ENCODE assay signal across 17 cellular contexts in the genomic region with DNA sequence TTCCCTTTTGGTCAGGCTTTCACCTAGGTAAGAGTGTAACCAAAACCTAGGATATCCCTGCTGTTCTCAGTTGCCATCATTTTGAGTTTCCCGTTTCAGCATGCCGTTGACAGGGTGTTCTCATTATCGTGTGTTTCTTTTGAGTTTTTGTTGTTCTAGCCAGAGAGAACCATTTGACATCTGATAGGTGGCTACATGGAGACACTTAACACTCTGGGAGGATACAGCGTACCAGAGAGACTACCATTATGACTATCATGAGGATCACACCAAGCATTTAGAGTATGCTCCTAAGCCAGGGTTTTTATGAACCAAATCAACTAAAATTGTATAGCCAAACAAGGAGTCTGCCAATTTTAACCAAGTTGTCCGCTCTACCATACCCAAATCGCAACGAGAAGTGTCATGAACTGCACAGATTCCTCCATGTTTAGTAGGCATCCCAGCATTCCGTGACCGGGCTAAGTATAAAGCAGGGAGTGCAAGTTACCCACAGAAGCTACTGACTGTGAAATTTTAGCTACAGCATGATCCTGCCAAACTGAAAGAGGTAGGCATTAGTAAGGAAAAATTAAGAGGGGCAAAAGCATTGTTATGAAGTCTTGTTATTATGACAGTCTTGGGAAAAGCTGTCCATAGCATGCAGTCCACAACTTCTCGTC. TPM values are rescaled to one million over a fixed set of nuclear protein-coding genes. Genes with fewer than 3 reads are reported as not detected.
DNase-seq lines count a peak whose midpoint lies in the region; ATAC-seq and TF ChIP-seq lines count a peak whose summit lies in the region.
"Had no signal": no experiment of that assay in that cellular context is flagged by ENCODE, and none has a peak within 500 bp of the region (broad histone marks: within the 10 kb centered on the region; RNA-seq: fewer than 3 reads in every experiment).

No MANE protein-coding gene starts in this region.

- CTCF ChIA-PET in activated CD4-positive, alpha-beta memory T cell treated with anti-CD3 and anti-CD28 coated beads for 36 hours (lab: Charles Lee), result no interaction called here

- H3K36me3 Mint-ChIP-seq in activated CD4-positive, alpha-beta memory T cell treated with anti-CD3 and anti-CD28 coated beads for 36 hours, result peaks cover 7% of the 10 kb centered on the region

- H3K36me3 ChIP-seq in right atrium auricular region (peaks cover 7% of the 10 kb centered on the region), heart left ventricle (peaks cover 0 to 32% (median under 1%) of the 10 kb centered on the region in 9 donors), psoas muscle (ENCODE audit: insufficient read depth in 1 of 2, low read depth in 1 of 2) (peaks cover 0 to 5% of the 10 kb centered on the region in 2 donors), stomach (peaks cover 0 to 35% (median 21%) of the 10 kb centered on the region in 4 donors)

- H3K9me3 Mint-ChIP-seq in activated CD4-positive, alpha-beta memory T cell treated with anti-CD3 and anti-CD28 coated beads for 36 hours, result no peaks in the 10 kb centered on the region
- H3K9me3 Mint-ChIP-seq: CD4-positive, alpha-beta memory T cell had no signal

- no peak for ATAC-seq in heart left ventricle
- peak; percentile 60 to 88 (median 66) for ATAC-seq in psoas muscle
- ATAC-seq: A549 had no signal

- H3K27me3 Mint-ChIP-seq in activated CD4-positive, alpha-beta memory T cell treated with anti-CD3 and anti-CD28 coated beads for 36 hours, result no peaks in the 10 kb centered on the region
- H3K27me3 Mint-ChIP-seq: CD4-positive, alpha-beta memory T cell had no signal

- no peak for TF ChIP-seq CTCF in right atrium auricular region (IDR thresholded peaks at IDR 0.05)
- TF ChIP-seq CTCF in heart left ventricle (IDR thresholded peaks at IDR 0.05), result no peak
- TF ChIP-seq CTCF in psoas muscle (IDR thresholded peaks at IDR 0.05), result no peak
- no peak for TF ChIP-seq CTCF in stomach (IDR thresholded peaks at IDR 0.05)

- H3K4me1 ChIP-seq in right atrium auricular region (peaks cover 0 to 45% of the 10 kb centered on the region in 2 donors), heart left ventricle (peaks cover 3 to 76% (median 34%) of the 10 kb centered on the region in 12 donors), psoas muscle (peaks cover 34% of the 10 kb centered on the region), stomach (peaks cover 1 to 61% (median 30%) of the 10 kb centered on the region in 4 donors)
- H3K4me1 ChIP-seq: A549 had no signal

- intact Hi-C loops in heart left ventricle (cut with DNase I), result loop anchor here in 1 of 10 donors (5.0 kb wide), 1 partner anchor 37 kb away; no protein-coding TSS in a partner anchor
- intact Hi-C loops in psoas muscle (cut with DNase I), result no loop called here
- intact Hi-C loops in stomach (cut with DNase I; ENCODE audit: low total_unique reads), result no loop called here
- intact Hi-C loops in activated CD4-positive, alpha-beta memory T cell treated with anti-CD3 and anti-CD28 coated beads for 36 hours (cut with micrococcal nuclease), result no loop called here

- DNase-seq in right atrium auricular region (ENCODE audit: low spot score) (no peak), heart left ventricle (no peak), psoas muscle (no peak), stomach (no peak)
- no peak for DNase-seq in activated CD4-positive, CD25-positive, alpha-beta regulatory T cell (lab: John Stamatoyannopoulos, UW)
- DNase-seq in activated CD4-positive, alpha-beta memory T cell treated with anti-CD3 and anti-CD28 coated beads for 36 hours, result no peak
- DNase-seq: Calu3; CD4-positive, alpha-beta memory T cell; GF-D8; NCI-H1092 treated with DMSO at 0.1 percent for 48 hours; NCI-H146; NCI-H2029 treated with DMSO at 0.1 percent for 48 hours; NCI-H774; Right ventricle myocardium superior had no signal

- H3K4me3 Mint-ChIP-seq in activated CD4-positive, alpha-beta memory T cell treated with anti-CD3 and anti-CD28 coated beads for 36 hours, result no peak overlapping the region
- H3K4me3 Mint-ChIP-seq: CD4-positive, alpha-beta memory T cell had no signal

- no peak for TF ChIP-seq EP300 in stomach (IDR thresholded peaks at IDR 0.05)

- no peaks in the 10 kb centered on the region for H3K9me3 ChIP-seq in right atrium auricular region
- H3K9me3 ChIP-seq in heart left ventricle, result no peaks in the 10 kb centered on the region
- H3K9me3 ChIP-seq in psoas muscle, result no peaks in the 10 kb centered on the region
- H3K9me3 ChIP-seq in stomach, result no peaks in the 10 kb centered on the region
- H3K9me3 ChIP-seq: A549, BLaER1 had no signal

- TF ChIP-seq POLR2A in heart left ventricle (IDR thresholded peaks at IDR 0.05) (no peak), stomach (IDR thresholded peaks at IDR 0.05) (no peak)

- no peak overlapping the region for H3K4me3 ChIP-seq in right atrium auricular region
- no peak overlapping the region for H3K4me3 ChIP-seq in heart left ventricle
- H3K4me3 ChIP-seq in psoas muscle, result no peak overlapping the region
- no peak overlapping the region for H3K4me3 ChIP-seq in stomach
- H3K4me3 ChIP-seq: A549, BLaER1 had no signal

- 84 to 90% (median 88%) methylated on average over 10 of the region's 10 CpGs for WGBS in heart left ventricle, 4 donors
- 46 to 71% (median 52%) methylated on average over 10 of the region's 10 CpGs for WGBS in psoas muscle, 3 donors
- WGBS in stomach, 5 donors, result 85 to 96% (median 91%) methylated on average over 10 of the region's 10 CpGs

- no peaks in the 10 kb centered on the region for H3K27me3 ChIP-seq in right atrium auricular region
- no peaks in the 10 kb centered on the region for H3K27me3 ChIP-seq in heart left ventricle
- no peaks in the 10 kb centered on the region for H3K27me3 ChIP-seq in psoas muscle (ENCODE audit: insufficient read depth in 3 of 3, low read length in 2 of 3)
- H3K27me3 ChIP-seq in stomach, result no peaks in the 10 kb centered on the region
- H3K27me3 ChIP-seq: BLaER1 had no signal

- peaks cover 29% of the 10 kb centered on the region for H3K4me1 Mint-ChIP-seq in activated CD4-positive, alpha-beta memory T cell treated with anti-CD3 and anti-CD28 coated beads for 36 hours (ENCODE audit: low read depth)

- no peak overlapping the region for H3K27ac Mint-ChIP-seq in activated CD4-positive, alpha-beta memory T cell treated with anti-CD3 and anti-CD28 coated beads for 36 hours

- H3K27ac ChIP-seq in right atrium auricular region (peak overlapping the region; percentile 17 to 49), heart left ventricle (peak overlapping the region in 3 of 12 donors; percentile 22 to 49 (median 23)), cingulate gyrus (ENCODE audit: low read depth, low read length) (peak overlapping the region; percentile 11), psoas muscle (peak overlapping the region; percentile 68), stomach (no peak overlapping the region)
- H3K27ac ChIP-seq: A549, BLaER1 had no signal

- POLR2A ChIA-PET in activated CD4-positive, alpha-beta memory T cell treated with anti-CD3 and anti-CD28 coated beads for 36 hours (lab: Charles Lee), result interaction anchor here (1.3 kb wide), 1 partner anchor 13 kb away, joined by 3 read pairs; no protein-coding TSS in a partner anchor

RNA-seq across cellular contexts. Expression of a gene that starts 48.8 kb away (rescaled TPM):
- total RNA-seq in right atrium auricular region (10 to 100 TPM; 71.7 to 74.2 TPM), heart left ventricle (100 to 1,000 TPM in 5 of 9 donors, 10 to 100 TPM in 4; 54.0 to 156 (median 111) TPM), psoas muscle (10 to 100 TPM; 56.0 to 75.9 (median 66.7) TPM), stomach (100 to 1,000 TPM in 4 of 5 donors, 10 to 100 TPM in 1; 85.8 to 157 (median 141) TPM)
- polyA plus RNA-seq in heart left ventricle (100 to 1,000 TPM in 1 of 2 donors, 10 to 100 TPM in 1; 76.0 to 119 TPM), psoas muscle (10 to 100 TPM; 46.1 to 89.2 (median 53.5) TPM), stomach (10 to 100 TPM; 52.6 to 62.0 (median 61.8) TPM)
- 10 to 100 TPM; 63.4 to 69.1 TPM for total RNA-seq in activated CD4-positive, alpha-beta memory T cell treated with anti-CD3 and anti-CD28 coated beads for 36 hours

Comparison
In these comparisons a context has a peak if more than half of its experiments do, and no peak if none do; other contexts are left out.
1. H3K27ac ChIP-seq: peak in right atrium auricular region (2 of 2), cingulate gyrus (single experiment) and psoas muscle (single experiment); none in stomach (0 of 5).
2. ATAC-seq: peak in psoas muscle (4 of 4); none in heart left ventricle (0 of 4).